ENCODE assay signal across 8 cellular contexts in genomic region chr2:18559941-18560796, GRCh38. TPM values are rescaled to one million over a fixed set of nuclear protein-coding genes. Genes with fewer than 3 reads are reported as not detected.
DNase-seq lines count a peak whose midpoint lies in the region; ATAC-seq lines count a peak whose summit lies in the region.

Gene RDH14, minus strand, starts transcription at chr2:18560653. Its CDS starts 81 bp downstream, at chr2:18560572.

- H3K9me3 Mint-ChIP-seq in activated naive CD4-positive, alpha-beta T cell treated with anti-CD3 and anti-CD28 coated beads, Interleukin-2, amount 50 U/mL, for 72 hours = peaks cover 3 to 4% of the 10 kb centered on the region in 2 donors

- ATAC-seq in HG02610 (IDR thresholded peaks at IDR 0.05; ENCODE audit: unreplicated experiment) = peak; percentile 94
- ATAC-seq in activated naive CD4-positive, alpha-beta T cell treated with anti-CD3 and anti-CD28 coated beads, Interleukin-2, amount 50 U/mL, for 72 hours = peak; percentile 92 to 94

- H3K36me3 Mint-ChIP-seq in activated naive CD4-positive, alpha-beta T cell treated with anti-CD3 and anti-CD28 coated beads, Interleukin-2, amount 50 U/mL, for 72 hours = peaks cover 28 to 47% of the 10 kb centered on the region in 2 donors

- DNase-seq in NCI-H1092 treated with DMSO at 0.1 percent for 48 hours (lab: John Stamatoyannopoulos, UW) = peak; percentile 89
- peak; percentile 88 for DNase-seq in SKM-1 (lab: John Stamatoyannopoulos, UW; ENCODE audit: unreplicated experiment)
- DNase-seq in activated naive CD4-positive, alpha-beta T cell treated with anti-CD3 and anti-CD28 coated beads, Interleukin-2, amount 50 U/mL, for 72 hours (ENCODE audit: low spot score in 2 of 2) = peak; percentile 86 to 88
- DNase-seq in glomerular endothelial cell (ENCODE audit: extremely low read depth, low read depth, low spot score) = peak; percentile 45
- peak; percentile 95 for DNase-seq in occipital lobe (lab: John Stamatoyannopoulos, UW)

- H3K27ac ChIP-seq in temporal lobe (ENCODE audit: low read depth, low read length) = peak within 1 kb of the TSS; percentile 70

- peak within 1 kb of the TSS; percentile 85 for H3K4me3 ChIP-seq in GM08714 (ENCODE audit: low read length)

- peak within 1 kb of the TSS; percentile 92 to 96 for H3K27ac Mint-ChIP-seq in activated naive CD4-positive, alpha-beta T cell treated with anti-CD3 and anti-CD28 coated beads, Interleukin-2, amount 50 U/mL, for 72 hours

RNA-seq across cellular contexts. Expression of gene RDH14, which starts in this region (rescaled TPM):
- total RNA-seq in activated naive CD4-positive, alpha-beta T cell treated with anti-CD3 and anti-CD28 coated beads, Interleukin-2, amount 50 U/mL, for 72 hours = 10 to 100 TPM in 1 of 2 donors, 1 to 10 TPM in 1; 8.2 to 15.5 TPM
- total RNA-seq in glomerular endothelial cell (19.4 and 20.6 TPM in 2 replicates), occipital lobe (25.7 TPM), temporal lobe (18.4 TPM)

Comparison
In these comparisons a context has a peak if more than half of its experiments do, and no peak if none do; other contexts are left out.
1. Peak in every context shown above with its lines: DNase-seq, ATAC-seq, H3K4me3 ChIP-seq and H3K27ac ChIP-seq.
2. DNase-seq: peak in every context shown above with its lines; median percentile 95 in occipital lobe; 89 in NCI-H1092 treated with DMSO at 0.1 percent for 48 hours; 88 in SKM-1; 87 in activated naive CD4-positive, alpha-beta T cell treated with anti-CD3 and anti-CD28 coated beads, Interleukin-2, amount 50 U/mL, for 72 hours; 45 in glomerular endothelial cell.